In genomic region chr7:31029674-31030073, GRCh38 we compare ENCODE assay signal across 17 cellular contexts. TPM values are rescaled to one million over a fixed set of nuclear protein-coding genes. Genes with fewer than 3 reads are reported as not detected.
DNase-seq lines count a peak whose midpoint lies in the region; ATAC-seq and TF ChIP-seq lines count a peak whose summit lies in the region.
"Had no signal": no experiment of that assay in that cellular context is flagged by ENCODE, and none has a peak within 500 bp of the region (broad histone marks: within the 10 kb centered on the region; RNA-seq: fewer than 3 reads in every experiment).

No MANE protein-coding gene starts in this region.

- no peaks in the 10 kb centered on the region for H3K27me3 ChIP-seq in H9 (ENCODE audit: insufficient read depth, low read length)
- peaks cover 0 to 14% (median 3%) of the 10 kb centered on the region in 3 experiments for H3K27me3 ChIP-seq in neuronal stem cell (ENCODE audit: control insufficient read depth in 3 of 3, insufficient read depth in 3 of 3, low read depth in 1 of 3, low read length in 3 of 3)
- no peaks in the 10 kb centered on the region for H3K27me3 ChIP-seq in MM.1S (replicated peaks; ENCODE audit: insufficient read depth, low read length)

- H4K8ac ChIP-seq in H9 (replicated peaks; ENCODE audit: insufficient read length, low read depth, low read length): no peak overlapping the region
- no peak overlapping the region for H4K8ac ChIP-seq in neuronal stem cell (ENCODE audit: low read depth, low read length)

- no peaks in the 10 kb centered on the region; a peak in 2 of 7 replicates for H3K36me3 Mint-ChIP-seq in H9 (ENCODE audit: insufficient read depth in 1 of 3, low read depth in 3 of 3)
- H3K36me3 Mint-ChIP-seq: CD4-positive, CD25-positive, alpha-beta regulatory T cell; T-cell had no signal

- peaks cover 25 to 28% of the 10 kb centered on the region in 2 experiments for H3K4me1 Mint-ChIP-seq in H9

- H3K27me3 Mint-ChIP-seq in H9 (ENCODE audit: low read depth): peaks cover 15% of the 10 kb centered on the region
- H3K27me3 Mint-ChIP-seq: CD4-positive, CD25-positive, alpha-beta regulatory T cell had no signal

- H2BK5ac ChIP-seq in H9 (ENCODE audit: insufficient read length, low read length): no peak overlapping the region
- H2BK5ac ChIP-seq in neuronal stem cell (ENCODE audit: low read length): no peak overlapping the region

- H3K4me1 ChIP-seq in H9 (ENCODE audit: insufficient read depth, low read length): no peaks in the 10 kb centered on the region; the same call in 1 of the 2 replicates
- peaks cover 0 to 13% of the 10 kb centered on the region in 2 donors for H3K4me1 ChIP-seq in neuronal stem cell (ENCODE audit: control insufficient read depth in 2 of 2, insufficient read depth in 1 of 2, low read depth in 1 of 2, low read length in 2 of 2)
- no peaks in the 10 kb centered on the region for H3K4me1 ChIP-seq in MM.1S (ENCODE audit: low read length)

- H3K4ac ChIP-seq in H9 (ENCODE audit: low read depth, low read length) (no peak overlapping the region), neuronal stem cell (ENCODE audit: low read length) (no peak overlapping the region)

- H3K27ac ChIP-seq in H9 (ENCODE audit: insufficient read length, low read depth, low read length): no peak overlapping the region
- no peak overlapping the region for H3K27ac ChIP-seq in neuronal stem cell (replicated peaks; ENCODE audit: low read length)
- H3K27ac ChIP-seq in MM.1S (ENCODE audit: low read length): no peak overlapping the region
- H3K27ac ChIP-seq: SJCRH30 had no signal

- no peak overlapping the region for H2AK5ac ChIP-seq in H9 (ENCODE audit: insufficient read length, low read length)
- H2AK5ac ChIP-seq in neuronal stem cell (ENCODE audit: low read depth, low read length): no peak overlapping the region

- H2BK15ac ChIP-seq in H9 (ENCODE audit: low read depth, low read length): no peak overlapping the region
- H2BK15ac ChIP-seq in neuronal stem cell (ENCODE audit: low read length): peak overlapping the region; percentile 84

- H2AFZ ChIP-seq in H9 (ENCODE audit: low read length): no peak overlapping the region
- H2AFZ ChIP-seq in neuronal stem cell (ENCODE audit: low read length): no peak overlapping the region
- no peak overlapping the region for H2AFZ ChIP-seq in MM.1S (ENCODE audit: low read length)

- H3F3A ChIP-seq in MM.1S (ENCODE audit: insufficient read depth, low read length): no peaks in the 10 kb centered on the region

- peak overlapping the region in 1 of 3 experiments; percentile 85; a peak in 2 of 7 replicates for H3K27ac Mint-ChIP-seq in H9
- H3K27ac Mint-ChIP-seq: CD4-positive, CD25-positive, alpha-beta regulatory T cell; T-cell had no signal

- ATAC-seq in GM18861 (IDR thresholded peaks at IDR 0.05; ENCODE audit: unreplicated experiment) (no peak), HG02884 (IDR thresholded peaks at IDR 0.05; ENCODE audit: unreplicated experiment) (no peak)
- ATAC-seq: T-cell had no signal

- H3K4me2 ChIP-seq in H9 (ENCODE audit: insufficient read depth, insufficient read length, low read length) (no peak overlapping the region), neuronal stem cell (ENCODE audit: insufficient read depth, low read length, poor library complexity, severe bottlenecking) (no peak overlapping the region), MM.1S (ENCODE audit: low read depth, low read length) (no peak overlapping the region)

- H3K9me3 ChIP-seq in H9 (ENCODE audit: control insufficient read depth, low read depth, low read length) (no peaks in the 10 kb centered on the region), neuronal stem cell (replicated peaks in 1 of 2; ENCODE audit: control insufficient read depth in 2 of 2, insufficient read depth in 1 of 2, low read depth in 1 of 2, low read length in 2 of 2) (no peaks in the 10 kb centered on the region), MM.1S (replicated peaks; ENCODE audit: insufficient read depth, low read length) (no peaks in the 10 kb centered on the region)
- H3K9me3 ChIP-seq: SJCRH30 had no signal

- no peak overlapping the region for H2BK12ac ChIP-seq in H9 (ENCODE audit: insufficient read length, low read depth, low read length)
- no peak overlapping the region for H2BK12ac ChIP-seq in neuronal stem cell (ENCODE audit: low read length)

- H3K23me2 ChIP-seq in H9 (ENCODE audit: insufficient read length, low read depth, low read length, poor library complexity, severe bottlenecking): no peaks in the 10 kb centered on the region

- H4K91ac ChIP-seq in H9 (ENCODE audit: insufficient read length, low read depth, low read length): no peak overlapping the region
- H4K91ac ChIP-seq in neuronal stem cell (ENCODE audit: low read depth, low read length, poor library complexity): no peak overlapping the region

- no CpG with 5 or more reads among the region's 4 CpGs for WGBS in H9 (ENCODE audit: extremely low coverage, insufficient read length, low lambda C conversion rate)
- WGBS in neuronal stem cell (ENCODE audit: extremely low coverage in 2 of 2, insufficient read length in 2 of 2, insufficient replicate concordance in 1 of 2), 2 donors: no CpG with 5 or more reads among the region's 4 CpGs

- no peak overlapping the region for H3K18ac ChIP-seq in H9 (ENCODE audit: insufficient read length, low read depth, low read length)
- H3K18ac ChIP-seq in neuronal stem cell (ENCODE audit: low read length): no peak overlapping the region

- H3K14ac ChIP-seq in H9 (ENCODE audit: insufficient read depth, low read length) (no peak overlapping the region), neuronal stem cell (ENCODE audit: low read length) (no peak overlapping the region)

- H3K4me3 Mint-ChIP-seq in H9: no peak overlapping the region
- H3K4me3 Mint-ChIP-seq: CD4-positive, CD25-positive, alpha-beta regulatory T cell; T-cell had no signal

- H2BK20ac ChIP-seq in H9 (ENCODE audit: low read depth, low read length, poor library complexity, severe bottlenecking): no peak overlapping the region

- no peaks in the 10 kb centered on the region for H3K79me2 ChIP-seq in H9 (ENCODE audit: insufficient read depth, low read length)
- H3K79me2 ChIP-seq in MM.1S (ENCODE audit: low read length): no peaks in the 10 kb centered on the region

- no peaks in the 10 kb centered on the region for H3K9me2 ChIP-seq in MM.1S (replicated peaks; ENCODE audit: insufficient read depth, low read length)

- no peak overlapping the region for H3K23ac ChIP-seq in H9 (ENCODE audit: insufficient read length, low read depth, low read length)
- no peak overlapping the region for H3K23ac ChIP-seq in neuronal stem cell (ENCODE audit: low read depth, low read length, poor library complexity)

- no peak overlapping the region for H4K5ac ChIP-seq in H9 (ENCODE audit: insufficient read length, low read depth, low read length)

- no peaks in the 10 kb centered on the region for H3K79me1 ChIP-seq in H9 (ENCODE audit: insufficient read depth, low read depth, low read length, poor library complexity, severe bottlenecking)
- no peaks in the 10 kb centered on the region for H3K79me1 ChIP-seq in neuronal stem cell (ENCODE audit: low read depth, low read length)

- H3K9ac ChIP-seq in H9 (ENCODE audit: extremely low read depth, insufficient read length, low read length) (no peak overlapping the region), neuronal stem cell (ENCODE audit: low read depth, low read length, poor library complexity) (no peak overlapping the region), MM.1S (ENCODE audit: low read length) (no peak overlapping the region)

- TF ChIP-seq CTCF in H9 (conservative IDR thresholded peaks at IDR 0.05) (peak; percentile 25; the same call in 1 of the 3 replicates), MM.1S (IDR thresholded peaks at IDR 0.05; ENCODE audit: low read length) (no peak)

- H3K9me3 Mint-ChIP-seq in H9: peaks cover 0 to 3% of the 10 kb centered on the region in 2 experiments; a peak in 2 of 5 replicates

- peak; percentile 33 for DNase-seq in DMS 273 treated with DMSO at 0.1 percent for 48 hours (lab: John Stamatoyannopoulos, UW)
- DNase-seq in H9: no peak
- DNase-seq in NCI-H446 (lab: John Stamatoyannopoulos, UW): peak; percentile 29 to 58
- DNase-seq in neuronal stem cell (ENCODE audit: low spot score): no peak
- DNase-seq in MM.1S: no peak
- DNase-seq: CD4-positive, CD25-positive, alpha-beta regulatory T cell; Kasumi-1; NCI-H2081 treated with DMSO at 0.1 percent for 48 hours; NCI-H2227 treated with DMSO at 0.1 percent for 48 hours; NCI-H526; OCI-M1; SJCRH30; T-cell had no signal

- H2BK120ac ChIP-seq in H9 (ENCODE audit: low read depth, low read length, poor library complexity, severe bottlenecking): no peak overlapping the region
- H2BK120ac ChIP-seq in neuronal stem cell (ENCODE audit: low read depth, low read length): no peak overlapping the region

- H3K36me3 ChIP-seq in neuronal stem cell (replicated peaks in 1 of 2; ENCODE audit: control insufficient read depth in 2 of 2, insufficient read depth in 2 of 2, low read length in 2 of 2): no peaks in the 10 kb centered on the region
- no peaks in the 10 kb centered on the region for H3K36me3 ChIP-seq in MM.1S (replicated peaks; ENCODE audit: insufficient read depth, low read length)
- H3K36me3 ChIP-seq: SJCRH30 had no signal

- no peaks in the 10 kb centered on the region for H4K20me1 ChIP-seq in H9 (ENCODE audit: control insufficient read depth, insufficient read depth, insufficient read length)
- no peaks in the 10 kb centered on the region for H4K20me1 ChIP-seq in MM.1S (ENCODE audit: insufficient read depth, low read length)

- H3K4me3 ChIP-seq in neuronal stem cell (ENCODE audit: low read length in 2 of 2) (no peak overlapping the region), MM.1S (ENCODE audit: low read length) (no peak overlapping the region)
- H3K4me3 ChIP-seq: SJCRH30 had no signal

- H3K56ac ChIP-seq in H9 (ENCODE audit: insufficient read length, low read depth, low read length): no peak overlapping the region

- no peak overlapping the region for H3T11ph ChIP-seq in H9 (ENCODE audit: low read length)

RNA-seq across cellular contexts. Expression of gene ADCYAP1R1, which starts 22.4 kb away (rescaled TPM):
- 7.4 and 8.9 TPM in 2 replicates for total RNA-seq in H9 (2021)
- polyA plus RNA-seq in neuronal stem cell (2013, experiment 1 of 2): 4.0 TPM
- 3.9 TPM for polyA plus RNA-seq in neuronal stem cell (2013, experiment 2 of 2)
- total RNA-seq: CD4-positive, CD25-positive, alpha-beta regulatory T cell; MCF 10A; SJCRH30; T-cell had no signal
- polyA plus RNA-seq: BJ; CD4-positive, CD25-positive, alpha-beta regulatory T cell had no signal

Comparison
In these comparisons a context has a peak if more than half of its experiments do, and no peak if none do; other contexts are left out.
1. DNase-seq: peak in DMS 273 treated with DMSO at 0.1 percent for 48 hours (single experiment) and NCI-H446 (2 of 2); none in H9 (single experiment), neuronal stem cell (single experiment) and MM.1S (single experiment).